ENCODE assay signal across 17 cellular contexts in the genomic region with DNA sequence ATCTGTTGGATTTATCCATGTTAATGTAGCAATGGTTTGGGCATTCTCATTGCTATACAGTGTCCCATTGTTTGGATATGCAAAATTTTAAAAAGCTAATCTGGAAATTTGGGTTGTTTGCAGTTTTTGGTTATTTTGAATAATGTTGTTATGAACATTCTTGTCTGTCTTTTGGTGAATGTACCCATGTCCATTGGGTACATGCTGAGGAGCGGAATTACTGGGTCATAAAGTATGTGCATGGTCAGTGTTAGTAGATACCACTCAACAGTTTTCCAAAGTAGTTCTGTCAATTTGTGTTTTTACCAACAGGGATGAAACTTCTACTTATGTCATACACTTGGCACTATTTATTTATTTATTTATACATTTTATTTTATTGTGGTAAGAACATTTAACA.
"Had no signal": no experiment of that assay in that cellular context is flagged by ENCODE, and none has a peak within 500 bp of the region (broad histone marks: within the 10 kb centered on the region; RNA-seq: fewer than 3 reads in every experiment).

No MANE protein-coding gene starts in this region.

- H3K27ac ChIP-seq: stomach, suprapubic skin, testis, thoracic aorta, thyroid gland, tibial artery, tibial nerve, transverse colon, upper lobe of left lung, upper lobe of right lung, uterus, vagina had no signal

- H3K4me1 ChIP-seq: stomach, suprapubic skin, testis, tibial artery, tibial nerve, transverse colon, upper lobe of left lung, upper lobe of right lung, vagina had no signal

- H3K4me3 ChIP-seq: stomach, suprapubic skin, testis, thoracic aorta, thyroid gland, tibial artery, tibial nerve, transverse colon, upper lobe of left lung, upper lobe of right lung, uterus, vagina had no signal

- ATAC-seq: stimulated activated effector memory CD8-positive, alpha-beta T cell treated with anti-CD3 and anti-CD28 coated beads, Interleukin-12 subunit alpha, Interleukin-12 subunit beta, amount 100 ng/mL, for 72 hours; stimulated activated memory B cell treated with anti-CD40 and anti-IgM and Interleukin-4, amounts not matched to agents 10 μg/mL and 1 μg/mL and 100 μg/mL, for 72 hours; stimulated activated naive B cell treated with anti-CD40 and anti-IgM and Interleukin-4, amounts not matched to agents 10 μg/mL and 1 μg/mL and 100 μg/mL, for 72 hours; stimulated activated naive CD8-positive, alpha-beta T cell treated with anti-CD3 and anti-CD28 coated beads, Interleukin-15, amount 100 ng/mL, for 72 hours; stimulated activated naive CD8-positive, alpha-beta T cell treated with anti-CD3 and anti-CD28 coated beads, Interleukin-15, Interleukin-2, amounts not matched to agents 100 U/mL and 50 U/mL, for 24 hours; upper lobe of right lung had no signal

- H3K36me3 ChIP-seq: stomach, suprapubic skin, thoracic aorta, thyroid gland, tibial nerve, transverse colon, upper lobe of left lung, upper lobe of right lung, uterus, vagina had no signal

- H3K9me3 ChIP-seq: testis, thyroid gland had no signal
